8 cellular contexts compared by ENCODE assay signal in genomic region chr16:75304521-75305363, GRCh38. TPM values are rescaled to one million over a fixed set of nuclear protein-coding genes. Genes with fewer than 3 reads are reported as not detected.
DNase-seq lines count a peak whose midpoint lies in the region; ATAC-seq and TF ChIP-seq lines count a peak whose summit lies in the region.

No MANE protein-coding gene starts in this region.

- H3K27me3 ChIP-seq in HCT116 (ENCODE audit: insufficient read depth, low read length) (no peaks in the 10 kb centered on the region), sigmoid colon (no peaks in the 10 kb centered on the region)

- H3K4me1 ChIP-seq in HCT116 (ENCODE audit: control insufficient read depth in 1 of 2, insufficient read depth in 2 of 2, low read length in 2 of 2) (peaks cover 43 to 57% of the 10 kb centered on the region in 2 experiments), sigmoid colon (peaks cover 0 to 28% (median 24%) of the 10 kb centered on the region in 4 donors)

- H3K4me3 Mint-ChIP-seq in activated T-helper 2 cell treated with anti-CD3 and anti-CD28 coated beads, Interferon-gamma antibody, Interleukin-2, Interleukin-4, amounts not matched to agents 10 μg/mL and 5 μg/mL and 100 μg/mL, durations not matched to agents 14 hours and 24 hours and 36 hours (ENCODE audit: low read depth): no peak overlapping the region

- WGBS in sigmoid colon, 2 donors: 26 to 65% methylated on average over 4 of the region's 4 CpGs

- DNase-seq in HCT116 (ENCODE audit: low read depth, low spot score): peak; percentile 10
- DNase-seq in activated T-helper 2 cell treated with anti-CD3 and anti-CD28 coated beads, Interferon-gamma antibody, Interleukin-2, Interleukin-4, amounts not matched to agents 10 μg/mL and 5 μg/mL and 100 μg/mL, durations not matched to agents 14 hours and 24 hours and 36 hours (ENCODE audit: low spot score): no peak
- peak; percentile 72 for DNase-seq in left cardiac atrium
- DNase-seq in sigmoid colon: peak; percentile 68
- DNase-seq in 8988T: no peak
- no peak for DNase-seq in NCI-H1048 (lab: John Stamatoyannopoulos, UW)
- no peak for DNase-seq in T1000 (lab: John Stamatoyannopoulos, UW)

- H3K9me3 ChIP-seq in HCT116 (ENCODE audit: control insufficient read depth in 1 of 2, insufficient read depth in 1 of 2, low read depth in 1 of 2, low read length in 2 of 2) (no peaks in the 10 kb centered on the region), sigmoid colon (no peaks in the 10 kb centered on the region)

- no peaks in the 10 kb centered on the region for H4K20me1 ChIP-seq in HCT116 (ENCODE audit: insufficient read depth)

- peak overlapping the region; percentile 68 for H3K4me2 ChIP-seq in HCT116 (ENCODE audit: low read length)

- TF ChIP-seq CTCF in HCT116 (IDR thresholded peaks at IDR 0.05 in 2 of 3, conservative IDR thresholded peaks at IDR 0.05 in 1 of 3; ENCODE audit: borderline replicate concordance in 1 of 3, insufficient read depth in 1 of 3, low read depth in 2 of 3, low read length in 2 of 3): no peak
- TF ChIP-seq CTCF in sigmoid colon (IDR thresholded peaks at IDR 0.05): no peak

- no peak overlapping the region for H2AFZ ChIP-seq in HCT116 (ENCODE audit: low read depth, low read length, poor library complexity, severe bottlenecking)

- H3K36me3 ChIP-seq in HCT116 (ENCODE audit: control insufficient read depth in 1 of 2, insufficient read depth in 2 of 2, low read length in 2 of 2): peaks cover 3 to 16% of the 10 kb centered on the region in 2 experiments; a peak in 2 of 4 replicates
- peaks cover 0 to 20% (median 7%) of the 10 kb centered on the region in 4 donors for H3K36me3 ChIP-seq in sigmoid colon

- TSS peak; percentile 81 for BruUV-seq in HCT116 (replicated peaks; lab: Mats Ljungman, UMichigan)

- ATAC-seq in HCT116 (peak; percentile 37), left cardiac atrium (peak; percentile 78 to 82), GM19397 (IDR thresholded peaks at IDR 0.05; ENCODE audit: unreplicated experiment) (no peak)

- POLR2A ChIA-PET in HCT116 (lab: Charles Lee): interaction anchor here (0.7 to 2.2 kb wide), 11 partner anchors 10 to 81 kb away, joined by 3 to 11 read pairs (median 4); no protein-coding TSS in a partner anchor

- H3K4me3 ChIP-seq in HCT116 (replicated peaks in 1 of 2; ENCODE audit: low read depth in 1 of 2, low read length in 2 of 2): peak overlapping the region in 1 of 2 experiments; percentile 27; a peak in 3 of 4 replicates
- no peak overlapping the region for H3K4me3 ChIP-seq in sigmoid colon

- H3K9me2 ChIP-seq in HCT116 (ENCODE audit: insufficient read depth): no peaks in the 10 kb centered on the region

- H3K4me1 Mint-ChIP-seq in activated T-helper 2 cell treated with anti-CD3 and anti-CD28 coated beads, Interferon-gamma antibody, Interleukin-2, Interleukin-4, amounts not matched to agents 10 μg/mL and 5 μg/mL and 100 μg/mL, durations not matched to agents 14 hours and 24 hours and 36 hours (ENCODE audit: low read depth): peaks cover 13% of the 10 kb centered on the region

- CTCF ChIA-PET in HCT116 (lab: Charles Lee): interaction anchor here (1.1 to 1.9 kb wide), 3 partner anchors 71 to 105 kb away, joined by 3 to 8 read pairs (median 6); no protein-coding TSS in a partner anchor

- TF ChIP-seq RAD21 in HCT116 (IDR thresholded peaks at IDR 0.05; ENCODE audit: low read depth): no peak

- H3K27ac ChIP-seq in HCT116 (ENCODE audit: low read depth, low read length): peak overlapping the region; percentile 100
- H3K27ac ChIP-seq in sigmoid colon: peak overlapping the region; percentile 77 to 86 (median 80)

- peak overlapping the region; percentile 62 for H3K9ac ChIP-seq in HCT116 (ENCODE audit: low read length)

- no peaks in the 10 kb centered on the region for H3K9me3 Mint-ChIP-seq in activated T-helper 2 cell treated with anti-CD3 and anti-CD28 coated beads, Interferon-gamma antibody, Interleukin-2, Interleukin-4, amounts not matched to agents 10 μg/mL and 5 μg/mL and 100 μg/mL, durations not matched to agents 14 hours and 24 hours and 36 hours

- RAD21 ChIA-PET in HCT116 (lab: Charles Lee; ENCODE audit: low non-redundant PET in 1 of 2, low total read pairs in 2 of 2, uncharacterized antibody in 2 of 2, unreplicated experiment in 2 of 2): interaction anchor here (0.6 to 1.2 kb wide), 6 partner anchors 36 to 106 kb away, joined by 3 to 7 read pairs (median 4); no protein-coding TSS in a partner anchor

- intact Hi-C loops in HCT116 (cut with micrococcal nuclease) (loop anchor here (1.0 kb wide), 1 partner anchor 53 kb away; the partner anchor contains the start of gene BCAR1), left cardiac atrium (cut with DNase I) (loop anchor here (5.0 to 10.0 kb wide), 4 partner anchors 37 to 83 kb away; partner anchors contain the start of gene BCAR1 (in 2 of the 2)), sigmoid colon (cut with DNase I) (loop anchor here (1.0 to 5.0 kb wide), 2 partner anchors 36 to 53 kb away; no protein-coding TSS in a partner anchor)
- intact Hi-C loops in activated T-helper 2 cell treated with anti-CD3 and anti-CD28 coated beads, Interferon-gamma antibody, Interleukin-2, Interleukin-4, amounts not matched to agents 10 μg/mL and 5 μg/mL and 100 μg/mL, durations not matched to agents 14 hours and 24 hours and 36 hours (cut with micrococcal nuclease): no loop called here

- no peak for TF ChIP-seq EP300 in sigmoid colon (IDR thresholded peaks at IDR 0.05)

- TF ChIP-seq POLR2A in HCT116 (IDR thresholded peaks at IDR 0.05; ENCODE audit: borderline replicate concordance, extremely low read depth, insufficient read depth, insufficient read length) (no peak), sigmoid colon (IDR thresholded peaks at IDR 0.05) (peak in 1 of 2 donors; percentile 17)

- H3K27ac Mint-ChIP-seq in activated T-helper 2 cell treated with anti-CD3 and anti-CD28 coated beads, Interferon-gamma antibody, Interleukin-2, Interleukin-4, amounts not matched to agents 10 μg/mL and 5 μg/mL and 100 μg/mL, durations not matched to agents 14 hours and 24 hours and 36 hours: peak overlapping the region; percentile 7

- no peaks in the 10 kb centered on the region for H3K79me2 ChIP-seq in HCT116 (ENCODE audit: insufficient read depth, low read length)

- no peaks in the 10 kb centered on the region for H3K27me3 Mint-ChIP-seq in activated T-helper 2 cell treated with anti-CD3 and anti-CD28 coated beads, Interferon-gamma antibody, Interleukin-2, Interleukin-4, amounts not matched to agents 10 μg/mL and 5 μg/mL and 100 μg/mL, durations not matched to agents 14 hours and 24 hours and 36 hours (ENCODE audit: low read depth)

- peaks cover 43% of the 10 kb centered on the region for H3K36me3 Mint-ChIP-seq in activated T-helper 2 cell treated with anti-CD3 and anti-CD28 coated beads, Interferon-gamma antibody, Interleukin-2, Interleukin-4, amounts not matched to agents 10 μg/mL and 5 μg/mL and 100 μg/mL, durations not matched to agents 14 hours and 24 hours and 36 hours (ENCODE audit: low read depth)

TF ChIP-seq in HCT116, 20 proteins besides CTCF, POLR2A, EP300 and RAD21:
- TF ChIP-seq CBX3 (IDR thresholded peaks at IDR 0.05; ENCODE audit: low read depth) (no peak), ZNF274 (IDR thresholded peaks at IDR 0.05; ENCODE audit: low read depth, low read length) (no peak), EZH2 (IDR thresholded peaks at IDR 0.05) (no peak), JUND (IDR thresholded peaks at IDR 0.05) (no peak), ZBTB33 (IDR thresholded peaks at IDR 0.05; ENCODE audit: extremely low read depth, insufficient replicate concordance, low read length) (no peak), EZH2phosphoT487 (IDR thresholded peaks at IDR 0.05; ENCODE audit: borderline replicate concordance) (no peak), ZFX (IDR thresholded peaks at IDR 0.05) (no peak), ATF3 (IDR thresholded peaks at IDR 0.05) (no peak), YY1 (IDR thresholded peaks at IDR 0.05; ENCODE audit: extremely low read depth, insufficient replicate concordance, low read depth, low read length) (no peak), SIN3A (IDR thresholded peaks at IDR 0.05; ENCODE audit: low read depth) (no peak), CEBPB (IDR thresholded peaks at IDR 0.05; ENCODE audit: low read depth) (no peak)

RNA-seq across cellular contexts. Expression of gene BCAR1, which starts 53.3 kb away (rescaled TPM):
- 49.6 TPM for total RNA-seq in HCT116 (2021; ENCODE audit: unreplicated experiment)
- 33.8 and 34.4 TPM in 2 replicates for polyA plus RNA-seq in HCT116 (2012)
- total RNA-seq in activated T-helper 2 cell treated with anti-CD3 and anti-CD28 coated beads, Interferon-gamma antibody, Interleukin-2, Interleukin-4, amounts not matched to agents 10 μg/mL and 5 μg/mL and 100 μg/mL, durations not matched to agents 14 hours and 24 hours and 36 hours: 0.44 and 0.59 TPM in 2 replicates
- 10 to 100 TPM; 46.5 to 65.9 TPM for total RNA-seq in left cardiac atrium
- 10 to 100 TPM; 21.7 to 42.9 (median 32.4) TPM for total RNA-seq in sigmoid colon
- 10 to 100 TPM; 45.0 to 82.3 (median 72.6) TPM for polyA plus RNA-seq in sigmoid colon

Comparison
In these comparisons a context has a peak if more than half of its experiments do, and no peak if none do; other contexts are left out.
1. DNase-seq: peak in HCT116 (single experiment), left cardiac atrium (single experiment) and sigmoid colon (single experiment); none in activated T-helper 2 cell treated with anti-CD3 and anti-CD28 coated beads, Interferon-gamma antibody, Interleukin-2, Interleukin-4, amounts not matched to agents 10 μg/mL and 5 μg/mL and 100 μg/mL, durations not matched to agents 14 hours and 24 hours and 36 hours (single experiment), 8988T (single experiment), NCI-H1048 (single experiment) and T1000 (single experiment).
2. RNA of gene BCAR1, which starts 53.3 kb away (total RNA-seq): 46.5 to 65.9 TPM in left cardiac atrium, 49.6 TPM in HCT116 (single experiment) and 21.7 to 42.9 TPM in sigmoid colon; 0.44 to 0.59 TPM in activated T-helper 2 cell treated with anti-CD3 and anti-CD28 coated beads, Interferon-gamma antibody, Interleukin-2, Interleukin-4, amounts not matched to agents 10 μg/mL and 5 μg/mL and 100 μg/mL, durations not matched to agents 14 hours and 24 hours and 36 hours; every median in the first group is over 10 times any median in the second.